1 cellular context compared by ENCODE assay signal in the genomic region with DNA sequence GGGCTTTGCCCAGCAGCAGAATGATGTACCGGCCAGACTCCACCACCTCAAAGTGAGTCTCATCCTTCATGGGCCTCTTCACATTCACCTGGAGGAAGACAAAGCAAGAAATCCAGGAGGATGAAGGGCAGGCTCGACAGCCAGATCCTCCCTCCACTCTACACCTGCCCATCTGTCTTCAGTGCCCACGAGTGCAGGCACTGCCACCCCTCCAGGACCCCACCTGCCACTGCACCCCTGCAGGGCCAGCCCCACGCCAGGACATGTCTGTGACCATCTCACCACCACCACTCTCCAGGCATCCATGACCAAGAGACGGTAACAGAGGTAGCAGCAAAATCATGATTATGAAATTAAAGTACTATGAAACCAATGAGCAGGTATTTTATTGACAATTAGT.
TF ChIP-seq lines count a peak whose summit lies in the region.

No MANE protein-coding gene starts in this region.

TF ChIP-seq in endothelial cell of umbilical vein, 7 proteins besides CTCF, POLR2A, EP300 and RAD21 (continued from another document):
- no peak for TF ChIP-seq MYC (IDR thresholded peaks at IDR 0.05; ENCODE audit: low read depth, low read length)
